Comparison of ENCODE assay signal across 8 cellular contexts in the genomic region with DNA sequence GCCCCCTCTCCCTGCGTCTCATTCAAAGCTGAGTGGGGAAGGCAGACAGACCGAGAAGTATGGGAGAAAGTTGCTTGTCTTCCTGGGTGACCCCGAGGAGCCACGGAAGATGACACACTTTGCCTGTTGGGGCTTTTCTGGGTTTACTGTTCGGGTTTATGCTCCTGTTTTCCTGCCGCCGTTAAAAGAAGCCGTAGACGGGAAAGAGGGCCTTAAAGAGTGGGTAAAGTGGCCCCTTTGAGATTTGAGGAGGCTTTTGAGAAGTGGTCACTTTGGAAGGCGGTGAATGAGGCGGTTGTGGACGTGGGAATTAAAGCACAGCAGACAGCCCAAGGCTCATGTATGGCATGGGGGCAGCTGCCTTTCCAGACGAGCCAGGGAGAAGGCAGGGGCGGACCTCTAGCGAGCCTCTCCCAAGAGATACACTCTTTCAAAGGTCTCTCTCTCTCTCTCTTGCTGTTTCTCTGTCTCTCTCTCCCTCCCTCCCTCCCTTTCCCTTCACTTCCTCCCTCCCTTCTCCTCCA. TPM values are rescaled to one million over a fixed set of nuclear protein-coding genes. Genes with fewer than 3 reads are reported as not detected.
A peak's percentile ranks its signal among the peaks of the same experiment; 100 is the strongest.
DNase-seq lines count a peak whose midpoint lies in the region; TF ChIP-seq lines count a peak whose summit lies in the region.

No MANE protein-coding gene starts in this region.

- H3K4me3 ChIP-seq in H7 (ENCODE audit: insufficient read depth, low read depth, low read length): peak overlapping the region; percentile 81
- peak overlapping the region; percentile 70 to 97 (median 83) for H3K4me3 ChIP-seq in breast epithelium
- H3K4me3 ChIP-seq in kidney epithelial cell (ENCODE audit: low read depth, low read length): peak overlapping the region; percentile 91

- no peaks in the 10 kb centered on the region for H3K4me1 ChIP-seq in breast epithelium

- no peak for TF ChIP-seq POLR2A in breast epithelium (IDR thresholded peaks at IDR 0.05)

- peak overlapping the region; percentile 87 to 96 for H3K27ac ChIP-seq in breast epithelium

- TF ChIP-seq CTCF in breast epithelium (IDR thresholded peaks at IDR 0.05) (no peak), kidney epithelial cell (IDR thresholded peaks at IDR 0.05; ENCODE audit: insufficient read depth, low read length, poor library complexity, severe bottlenecking) (no peak), GM20000 (IDR thresholded peaks at IDR 0.05; ENCODE audit: extremely low read depth, missing control alignments) (no peak)

- peak; percentile 4 for DNase-seq in NCI-H1105 treated with DMSO at 0.1 percent for 48 hours (lab: John Stamatoyannopoulos, UW)
- no peak for DNase-seq in NCI-H1105 (lab: John Stamatoyannopoulos, UW)
- peak; percentile 45 for DNase-seq in H7
- peak; percentile 45 for DNase-seq in NCI-H1092 treated with DMSO at 0.1 percent for 48 hours (lab: John Stamatoyannopoulos, UW)
- no peak for DNase-seq in breast epithelium (ENCODE audit: low spot score in 2 of 2)
- DNase-seq in kidney epithelial cell (ENCODE audit: low read depth): no peak
- peak; percentile 15 for DNase-seq in superior temporal gyrus (ENCODE audit: extremely low spot score)
- DNase-seq in GM20000 (ENCODE audit: low spot score): no peak

- H3K27me3 ChIP-seq in H7 (ENCODE audit: control insufficient read depth, insufficient read depth, low read length): peaks cover 20% of the 10 kb centered on the region
- H3K27me3 ChIP-seq in breast epithelium: no peaks in the 10 kb centered on the region
- H3K27me3 ChIP-seq in kidney epithelial cell (ENCODE audit: control insufficient read depth, insufficient read depth, low read length): no peaks in the 10 kb centered on the region

- H3K36me3 ChIP-seq in H7 (replicated peaks; ENCODE audit: control insufficient read depth, insufficient read depth, low read length) (no peaks in the 10 kb centered on the region), breast epithelium (no peaks in the 10 kb centered on the region), kidney epithelial cell (ENCODE audit: control insufficient read depth, insufficient read depth, low read length) (no peaks in the 10 kb centered on the region)

- intact Hi-C loops in breast epithelium (cut with DNase I; ENCODE audit: low total_unique reads): no loop called here

- no peaks in the 10 kb centered on the region for H3K9me3 ChIP-seq in breast epithelium

RNA-seq across cellular contexts. Expression of gene LHFPL6, which starts 0.5 kb away (rescaled TPM):
- 2.7 and 4.6 TPM in 2 replicates for total RNA-seq in H7 (2014; rRNA removed; shearing (Covaris generic))
- total RNA-seq in breast epithelium (10 to 100 TPM; 54.2 to 99.6 (median 91.7) TPM), kidney epithelial cell (5.7 and 7.0 TPM in 2 replicates)

RNA-seq across cellular contexts. Expression of gene COG6, which starts 52.0 kb away (rescaled TPM):
- total RNA-seq in H7 (2014; rRNA removed; shearing (Covaris generic)): 9.0 and 17.0 TPM in 2 replicates
- 10 to 100 TPM; 20.5 to 32.2 (median 21.6) TPM for total RNA-seq in breast epithelium
- 13.8 and 15.4 TPM in 2 replicates for total RNA-seq in kidney epithelial cell

Comparison
In these comparisons a context has a peak if more than half of its experiments do, and no peak if none do; other contexts are left out.
1. DNase-seq: peak in NCI-H1105 treated with DMSO at 0.1 percent for 48 hours (single experiment), H7 (single experiment), NCI-H1092 treated with DMSO at 0.1 percent for 48 hours (single experiment) and superior temporal gyrus (single experiment); none in NCI-H1105 (single experiment), breast epithelium (0 of 2), kidney epithelial cell (single experiment) and GM20000 (single experiment).
2. Peak in every context shown above with its lines, with median percentiles within 50 percentile points of each other: H3K4me3 ChIP-seq.